8 cellular contexts compared by ENCODE assay signal in genomic region chrX:78652971-78653822, GRCh38. TPM values are rescaled to one million over a fixed set of nuclear protein-coding genes. Genes with fewer than 3 reads are reported as not detected.
A peak's percentile ranks its signal among the peaks of the same experiment; 100 is the strongest.
DNase-seq lines count a peak whose midpoint lies in the region; ATAC-seq and TF ChIP-seq lines count a peak whose summit lies in the region.

No MANE protein-coding gene starts in this region.

- H3K36me3 ChIP-seq in SJCRH30 (no peaks in the 10 kb centered on the region), stomach (no peaks in the 10 kb centered on the region)

- H3K4me1 ChIP-seq in SJCRH30 (peaks cover 32% of the 10 kb centered on the region), stomach (no peaks in the 10 kb centered on the region)

- DNase-seq in SJCRH30 (peak; percentile 27 to 58), iPS-NIHi11 (ENCODE audit: low spot score) (peak; percentile 4), stomach (no peak), NCI-H2107 (lab: John Stamatoyannopoulos, UW) (no peak), G401 (ENCODE audit: low spot score) (no peak)
- no peak for DNase-seq in effector CD8-positive, alpha-beta T cell (lab: John Stamatoyannopoulos, UW)

- ATAC-seq in GM18498 (IDR thresholded peaks at IDR 0.05; ENCODE audit: unreplicated experiment) (peak; percentile 55), HG02798 (IDR thresholded peaks at IDR 0.05; ENCODE audit: poor library complexity, unreplicated experiment) (peak; percentile 62)

- H3K27ac ChIP-seq in SJCRH30 = peak overlapping the region; percentile 97
- H3K27ac ChIP-seq in stomach = no peak overlapping the region

- TF ChIP-seq POLR2A in stomach (IDR thresholded peaks at IDR 0.05) = no peak

- in situ Hi-C loops in G401 (cut with HindIII; ENCODE audit: low sequenced_read_pairs) = no loop called here

- TF ChIP-seq EP300 in stomach (IDR thresholded peaks at IDR 0.05) = no peak

- WGBS in stomach, 5 donors = 18 to 28% (median 24%) methylated on average over 3 of the region's 3 CpGs

- H3K4me3 ChIP-seq in SJCRH30 (no peak overlapping the region), stomach (no peak overlapping the region)

- intact Hi-C loops in stomach (cut with DNase I; ENCODE audit: low total_unique reads) = no loop called here

- H3K27me3 ChIP-seq in SJCRH30 (no peaks in the 10 kb centered on the region), stomach (no peaks in the 10 kb centered on the region)

- H3K9me3 ChIP-seq in SJCRH30 (replicated peaks) (no peaks in the 10 kb centered on the region), stomach (no peaks in the 10 kb centered on the region)

- no peak for TF ChIP-seq CTCF in stomach (IDR thresholded peaks at IDR 0.05)

RNA-seq across cellular contexts. Expression of gene RTL3, which starts 5.9 kb away (rescaled TPM):
- 0.05 TPM in 1 of 2 replicates, not detected in the other for total RNA-seq in SJCRH30 (2014; rRNA removed; shearing (Covaris generic))
- 10 to 100 TPM in 1 of 5 donors, under 1 TPM in 1, not detected in 3; 0.55 to 12.9 TPM for total RNA-seq in stomach
- under 1 TPM in 1 of 3 donors, not detected in 2; 0.05 TPM for polyA plus RNA-seq in stomach
- total RNA-seq in G401 (2014; rRNA removed; shearing (Covaris generic)) = not detected in 2 replicates

Comparison
In these comparisons a context has a peak if more than half of its experiments do, and no peak if none do; other contexts are left out.
1. DNase-seq: peak in SJCRH30 (2 of 2) and iPS-NIHi11 (single experiment); none in effector CD8-positive, alpha-beta T cell (single experiment), stomach (single experiment), NCI-H2107 (single experiment) and G401 (single experiment).